ENCODE assay signal across 19 cellular contexts in the genomic region with DNA sequence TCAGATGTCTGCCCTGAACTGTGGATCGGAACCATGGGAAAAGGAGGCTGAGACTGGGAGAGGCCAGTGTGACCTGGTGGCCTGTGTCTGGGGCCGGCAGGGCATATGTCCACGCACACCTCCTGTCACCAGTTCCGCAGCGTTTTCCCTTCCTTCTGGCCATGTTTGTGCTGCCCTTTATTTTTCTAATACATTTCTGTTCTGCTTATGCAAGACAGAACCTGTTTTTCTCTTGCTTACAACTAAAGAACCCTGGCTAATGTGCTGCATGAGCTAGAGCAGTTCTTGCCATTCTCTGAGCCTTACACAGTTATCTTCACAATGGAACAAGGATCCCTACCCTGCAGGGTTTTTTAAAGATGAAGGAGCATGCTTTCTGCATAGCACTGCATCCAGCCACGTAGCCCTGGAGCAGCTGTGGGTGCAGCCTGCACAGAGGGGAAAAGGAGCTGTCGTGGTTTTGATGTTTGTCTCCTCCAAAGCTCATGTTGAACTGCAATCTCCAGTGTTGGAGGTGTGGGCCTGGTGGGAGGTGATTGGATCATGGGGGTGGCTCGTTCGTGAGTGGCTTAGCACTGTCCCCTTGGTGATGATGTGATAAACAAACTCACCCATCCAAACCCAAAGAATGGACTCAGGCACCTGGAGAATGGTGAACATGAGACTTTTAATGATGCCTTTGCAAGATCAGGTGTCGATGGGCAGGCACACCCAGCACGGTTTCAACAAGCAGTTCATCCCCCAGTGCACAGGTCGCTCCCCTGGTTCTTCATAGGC.
DNase-seq lines count a peak whose midpoint lies in the region; ATAC-seq, FAIRE-seq and TF ChIP-seq lines count a peak whose summit lies in the region.
"Had no signal": no experiment of that assay in that cellular context is flagged by ENCODE, and none has a peak within 500 bp of the region (broad histone marks: within the 10 kb centered on the region; RNA-seq: fewer than 3 reads in every experiment).

No MANE protein-coding gene starts in this region.

- H3K4me3 ChIP-seq in spleen (no peak overlapping the region), small intestine (ENCODE audit: low read depth in 1 of 2, low read length in 2 of 2) (no peak overlapping the region)
- H3K4me3 ChIP-seq: GM23338 had no signal

- POLR2A ChIA-PET in WTC11 (lab: Charles Lee) = no interaction called here

- DNase-seq in NCI-H2171 treated with DMSO at 0.1 percent for 48 hours (lab: John Stamatoyannopoulos, UW) (peak; percentile 20), NCI-H2171 (lab: John Stamatoyannopoulos, UW) (no peak), WTC11 (ENCODE audit: low spot score) (no peak), nephron progenitor cell (no peak), spleen (peak; percentile 20), small intestine (no peak), hippocampal formation (lab: John Stamatoyannopoulos, UW) (no peak), ACHN (no peak)
- DNase-seq: Calu3; CD4-positive, alpha-beta memory T cell; MM.1S; NCI-H1092; NCI-H1436 treated with DMSO at 0.1 percent for 48 hours; NCI-H2029 treated with DMSO at 0.1 percent for 48 hours; NCI-H526; Right ventricle myocardium superior had no signal

- H3K27me3 Mint-ChIP-seq in WTC11 (ENCODE audit: low read depth) (peaks cover 29% of the 10 kb centered on the region), nephron progenitor cell (ENCODE audit: low read depth, poor library complexity) (peaks cover 26% of the 10 kb centered on the region)

- H3K4me1 Mint-ChIP-seq in WTC11 = peaks cover 12% of the 10 kb centered on the region
- H3K4me1 Mint-ChIP-seq in nephron progenitor cell = peaks cover 38% of the 10 kb centered on the region
- H3K4me1 Mint-ChIP-seq: CD4-positive, alpha-beta memory T cell had no signal

- intact Hi-C loops in spleen (cut with DNase I; ENCODE audit: low total_unique reads) = no loop called here

- CTCF ChIA-PET in WTC11 (lab: Charles Lee) = no interaction called here

- 78 to 84% (median 83%) methylated on average over 11 to 12 of the region's 12 CpGs for WGBS in spleen, 5 donors
- WGBS in small intestine, 3 donors = 76 to 84% (median 78%) methylated on average over 12 of the region's 12 CpGs

- no peaks in the 10 kb centered on the region for H3K4me1 ChIP-seq in spleen
- H3K4me1 ChIP-seq in small intestine (ENCODE audit: control insufficient read depth in 2 of 2, insufficient read depth in 1 of 2, low read depth in 1 of 2, low read length in 1 of 2) = no peaks in the 10 kb centered on the region

- H3K27ac Mint-ChIP-seq in WTC11 = no peak overlapping the region
- peak overlapping the region; percentile 70 for H3K27ac Mint-ChIP-seq in nephron progenitor cell
- H3K27ac Mint-ChIP-seq: CD4-positive, alpha-beta memory T cell; GM23338 had no signal

- H3K9me3 Mint-ChIP-seq in WTC11 (peaks cover 41% of the 10 kb centered on the region), nephron progenitor cell (peaks cover 12% of the 10 kb centered on the region)

- no peak for FAIRE-seq in small intestine (lab: Jason Lieb, UNC)
- FAIRE-seq: GM12891, RCC 7860 had no signal

- H3K36me3 ChIP-seq in spleen (no peaks in the 10 kb centered on the region), small intestine (ENCODE audit: control insufficient read depth in 2 of 2, insufficient read depth in 2 of 2, low read length in 2 of 2) (no peaks in the 10 kb centered on the region)

- no peak for TF ChIP-seq POLR2A in spleen (IDR thresholded peaks at IDR 0.05)

- H3K9me3 ChIP-seq in spleen (peaks cover 0 to 23% (median 18%) of the 10 kb centered on the region in 8 donors), small intestine (ENCODE audit: control insufficient read depth, low read depth) (no peaks in the 10 kb centered on the region)

- H3K27ac ChIP-seq in spleen (no peak overlapping the region), small intestine (ENCODE audit: low read depth in 1 of 2, low read length in 1 of 2) (no peak overlapping the region)

- TF ChIP-seq CTCF in WTC11 (IDR thresholded peaks at IDR 0.05) (no peak), nephron progenitor cell (IDR thresholded peaks at IDR 0.05) (no peak), spleen (IDR thresholded peaks at IDR 0.05 in 8 of 11, conservative IDR thresholded peaks at IDR 0.05 in 3 of 11) (no peak)

- H3K27me3 ChIP-seq in spleen (replicated peaks in 1 of 7) (peaks cover 0 to 8% (median 0%) of the 10 kb centered on the region in 7 donors), small intestine (ENCODE audit: control insufficient read depth in 2 of 2, insufficient read depth in 2 of 2, low read length in 2 of 2) (no peaks in the 10 kb centered on the region)

- H3K36me3 Mint-ChIP-seq in WTC11 (peaks cover 15% of the 10 kb centered on the region), nephron progenitor cell (ENCODE audit: low read depth) (no peaks in the 10 kb centered on the region)
- H3K36me3 Mint-ChIP-seq: CD4-positive, alpha-beta memory T cell had no signal

- H3K4me3 Mint-ChIP-seq in WTC11 = no peak overlapping the region
- H3K4me3 Mint-ChIP-seq in nephron progenitor cell = no peak overlapping the region
- H3K4me3 Mint-ChIP-seq: CD4-positive, alpha-beta memory T cell; GM23338 had no signal

- in situ Hi-C loops in ACHN (cut with HindIII; ENCODE audit: low pct_ligation_motif_present, low pct_unique_long_range_greater_than_20kb, low sequenced_read_pairs) = no loop called here

- no peak for ATAC-seq in WTC11
- ATAC-seq: GM23338 had no signal

TF ChIP-seq in WTC11, 78 proteins besides CTCF, POLR2A, EP300 and RAD21:
- TF ChIP-seq HMGA2 (CRISPR knock-in tag; IDR thresholded peaks at IDR 0.05) (no peak), NFYB (CRISPR knock-in tag; conservative IDR thresholded peaks at IDR 0.05; ENCODE audit: low read depth) (0 out of 2 replicates have a peak, but pooled peaks have one; percentile 5)

Comparison
In these comparisons a context has a peak if more than half of its experiments do, and no peak if none do; other contexts are left out.
1. DNase-seq: peak in NCI-H2171 treated with DMSO at 0.1 percent for 48 hours (single experiment) and spleen (single experiment); none in NCI-H2171 (single experiment), WTC11 (single experiment), nephron progenitor cell (single experiment), small intestine (single experiment), hippocampal formation (0 of 2) and ACHN (single experiment).